Comparison of ENCODE assay signal across 8 cellular contexts in genomic region chr11:18699269-18699596, GRCh38. TPM values are rescaled to one million over a fixed set of nuclear protein-coding genes. Genes with fewer than 3 reads are reported as not detected.
DNase-seq lines count a peak whose midpoint lies in the region; ATAC-seq, FAIRE-seq and TF ChIP-seq lines count a peak whose summit lies in the region.

No MANE protein-coding gene starts in this region.

- ATAC-seq in HepG2, result no peak

- TF ChIP-seq RAD21 in HepG2 (CRISPR knock-in tag; IDR thresholded peaks at IDR 0.05), result no peak

- no peak for FAIRE-seq in HepG2 (lab: Jason Lieb, UNC)
- no peak for FAIRE-seq in frontal cortex (lab: Jason Lieb, UNC)

- H3K36me3 ChIP-seq in ascending aorta (peaks cover 5 to 7% of the 10 kb centered on the region in 2 donors), HepG2 (replicated peaks in 1 of 2; ENCODE audit: control insufficient read depth in 1 of 2, insufficient read depth in 2 of 2, low read length in 2 of 2) (no peaks in the 10 kb centered on the region)

- peak overlapping the region; percentile 76 for H3K4me2 ChIP-seq in HepG2 (ENCODE audit: low read depth, low read length)

- TF ChIP-seq CTCF in ascending aorta (IDR thresholded peaks at IDR 0.05) (peak in 1 of 3 experiments; percentile 6), HepG2 (CRISPR knock-in tag; IDR thresholded peaks at IDR 0.05) (no peak)

- H3K36me3 Mint-ChIP-seq in activated CD4-positive, alpha-beta T cell treated with anti-CD3 and anti-CD28 coated beads, Interleukin-2, amount 10 ng/mL, durations not matched to agents 24 days and 14 days (ENCODE audit: low read depth), result no peaks in the 10 kb centered on the region

- no peaks in the 10 kb centered on the region for H3K27me3 ChIP-seq in ascending aorta
- H3K27me3 ChIP-seq in HepG2 (ENCODE audit: control insufficient read depth in 1 of 2, insufficient read depth in 2 of 2, low read length in 2 of 2), result peaks cover 2 to 40% of the 10 kb centered on the region in 2 experiments; a peak in 2 of 5 replicates

- no peaks in the 10 kb centered on the region for H3K9me3 Mint-ChIP-seq in activated CD4-positive, alpha-beta T cell treated with anti-CD3 and anti-CD28 coated beads, Interleukin-2, amount 10 ng/mL, durations not matched to agents 24 days and 14 days

- H3K27ac ChIP-seq in ascending aorta, result peak overlapping the region; percentile 73 to 84
- no peak overlapping the region for H3K27ac ChIP-seq in HepG2 (ENCODE audit: extremely low read length, insufficient read depth, low read length)
- H3K27ac ChIP-seq in temporal lobe (ENCODE audit: low read depth, low read length), result peak overlapping the region; percentile 55

- no peak for TF ChIP-seq POLR2A in HepG2 (IDR thresholded peaks at IDR 0.05; ENCODE audit: insufficient read depth in 1 of 2, low read depth in 2 of 2, low read length in 2 of 2)

- 0 out of 2 replicates have a peak overlapping the region, but pooled peaks have one; percentile 8 for H3K9ac ChIP-seq in HepG2 (ENCODE audit: insufficient read depth, low read depth, low read length)

- H3K79me2 ChIP-seq in HepG2 (ENCODE audit: insufficient read depth, low read length), result no peaks in the 10 kb centered on the region

- TF ChIP-seq EP300 in HepG2 (IDR thresholded peaks at IDR 0.05; ENCODE audit: low read depth in 2 of 2, low read length in 2 of 2) (no peak), HepG2 (CRISPR knock-in tag; IDR thresholded peaks at IDR 0.05; ENCODE audit: borderline replicate concordance) (no peak)

- H3K4me3 Mint-ChIP-seq in activated CD4-positive, alpha-beta T cell treated with anti-CD3 and anti-CD28 coated beads, Interleukin-2, amount 10 ng/mL, durations not matched to agents 24 days and 14 days, result peak overlapping the region; percentile 81

- DNase-seq in activated CD4-positive, alpha-beta T cell treated with anti-CD3 and anti-CD28 coated beads, Interleukin-2, amount 10 ng/mL, durations not matched to agents 24 days and 14 days, result no peak
- DNase-seq in activated CD4-positive, alpha-beta T cell treated with anti-CD3 and anti-CD28 coated beads, Interleukin-2, amount 50 U/mL, for 4 hours, result no peak
- DNase-seq in ascending aorta (ENCODE audit: low spot score in 2 of 2) (no peak), HepG2 (ENCODE audit: low spot score) (no peak), frontal cortex (ENCODE audit: low spot score in 2 of 2) (no peak), activated gamma-delta T cell treated with Interleukin-2 at 50 U/mL for 16 hours (no peak), SK-N-DZ (ENCODE audit: low spot score) (no peak)

- WGBS in HepG2 (ENCODE audit: low lambda C conversion rate), result 14% methylated on average over 7 of the region's 9 CpGs

- POLR2A ChIA-PET in HepG2 (lab: Yijun Ruan, JAX), result no interaction called here

- H3K4me1 Mint-ChIP-seq in activated CD4-positive, alpha-beta T cell treated with anti-CD3 and anti-CD28 coated beads, Interleukin-2, amount 10 ng/mL, durations not matched to agents 24 days and 14 days, result peaks cover 21% of the 10 kb centered on the region

- in situ Hi-C loops in HepG2 (cut with HindIII; ENCODE audit: extremely low pct_ligation_motif_present, low pct_unique_long_range_greater_than_20kb), result no loop called here

- H2AFZ ChIP-seq in HepG2 (ENCODE audit: low read length), result no peak overlapping the region

- intact Hi-C loops in activated CD4-positive, alpha-beta T cell treated with anti-CD3 and anti-CD28 coated beads, Interleukin-2, amount 10 ng/mL, durations not matched to agents 24 days and 14 days (cut with micrococcal nuclease), result loop anchor here (2.0 kb wide), 2 partner anchors 64 to 110 kb away; partner anchors contain the start of genes SPTY2D1 and UEVLD
- intact Hi-C loops in ascending aorta (cut with DNase I), result loop anchor here (1.0 to 5.0 kb wide), 4 partner anchors 22 to 307 kb away; partner anchors contain the start of genes LDHA, TSG101 and UEVLD
- intact Hi-C loops in HepG2 (cut with micrococcal nuclease; ENCODE audit: unreplicated experiment), result no loop called here

- BruUV-seq in HepG2 (replicated peaks; lab: Mats Ljungman, UMichigan), result no TSS peak

- H4K20me1 ChIP-seq in HepG2 (ENCODE audit: insufficient read depth, low read length), result no peaks in the 10 kb centered on the region

- CTCF ChIA-PET in HepG2 (lab: Yijun Ruan, JAX; ENCODE audit: low intra/inter-chr PET ratio, low total read pairs), result no interaction called here

- H3K27me3 Mint-ChIP-seq in activated CD4-positive, alpha-beta T cell treated with anti-CD3 and anti-CD28 coated beads, Interleukin-2, amount 10 ng/mL, durations not matched to agents 24 days and 14 days, result peaks cover 27% of the 10 kb centered on the region

- H3K4me1 ChIP-seq in ascending aorta (peaks cover 0 to 5% of the 10 kb centered on the region in 2 donors), HepG2 (ENCODE audit: insufficient read depth, low read length) (peaks cover 16% of the 10 kb centered on the region)

- no peaks in the 10 kb centered on the region for H3K9me3 ChIP-seq in ascending aorta
- no peaks in the 10 kb centered on the region for H3K9me3 ChIP-seq in HepG2 (ENCODE audit: low read length)

- peak overlapping the region; percentile 96 to 99 for H3K4me3 ChIP-seq in ascending aorta
- H3K4me3 ChIP-seq in HepG2 (replicated peaks in 1 of 3; ENCODE audit: insufficient read depth in 1 of 3, low read depth in 2 of 3, low read length in 3 of 3), result peak overlapping the region; percentile 50 to 72 (median 65); a peak in 4 of 6 replicates

- H3K27ac Mint-ChIP-seq in activated CD4-positive, alpha-beta T cell treated with anti-CD3 and anti-CD28 coated beads, Interleukin-2, amount 10 ng/mL, durations not matched to agents 24 days and 14 days, result peak overlapping the region; percentile 26

RNA-seq across cellular contexts. Expression of gene TMEM86A, which starts 0.7 kb away (rescaled TPM):
- 0.21 and 0.73 TPM in 2 replicates for total RNA-seq in activated CD4-positive, alpha-beta T cell treated with anti-CD3 and anti-CD28 coated beads, Interleukin-2, amount 10 ng/mL, durations not matched to agents 24 days and 14 days
- total RNA-seq in ascending aorta (4.8 TPM), HepG2 (2016; rRNA removed; fragmentation: Illumina TruSeq; extraction: Trizol) (0.07 TPM in 1 of 2 replicates, not detected in the other), temporal lobe (4.2 TPM), frontal cortex (4.9 TPM)
- not detected in 2 replicates for total RNA-seq in HepG2 (2016; cell fraction: cytosol; rRNA removed; fragmentation: Illumina TruSeq; extraction: Trizol; ENCODE audit: low read depth)
- 0.28 TPM in 1 of 2 replicates, not detected in the other for total RNA-seq in HepG2 (2016; cell fraction: insoluble cytoplasmic fraction; rRNA removed; fragmentation: Illumina TruSeq; extraction: Trizol)
- not detected in 2 replicates for total RNA-seq in HepG2 (2016; cell fraction: membrane; rRNA removed; fragmentation: Illumina TruSeq; extraction: Trizol)
- total RNA-seq in HepG2 (2016; cell fraction: nucleus; rRNA removed; fragmentation: Illumina TruSeq; extraction: Trizol), result 0.16 and 0.47 TPM in 2 replicates
- 0.03 and 0.04 TPM in 2 replicates for polyA plus RNA-seq in HepG2 (2011; rRNA removed)
- 0.03 and 0.06 TPM in 2 replicates for polyA plus RNA-seq in HepG2 (2011; cell fraction: cytosol; rRNA removed)
- 0.10 and 0.32 TPM in 2 replicates for polyA plus RNA-seq in HepG2 (2011; cell fraction: nucleus; rRNA removed)
- polyA plus RNA-seq in HepG2 (2012), result 0.04 TPM in 1 of 2 replicates, not detected in the other
- polyA plus RNA-seq in HepG2 (2016; cell fraction: cytosol; fragmentation: Illumina TruSeq; extraction: Trizol; ENCODE audit: low read depth), result not detected in 2 replicates
- polyA plus RNA-seq in HepG2 (2016; cell fraction: insoluble cytoplasmic fraction; fragmentation: Illumina TruSeq; extraction: Trizol; ENCODE audit: low read depth), result not detected in 2 replicates
- not detected in 2 replicates for polyA plus RNA-seq in HepG2 (2016; cell fraction: membrane; fragmentation: Illumina TruSeq; extraction: Trizol; ENCODE audit: low read depth)
- polyA plus RNA-seq in HepG2 (2016; cell fraction: nucleus; fragmentation: Illumina TruSeq; extraction: Trizol; ENCODE audit: insufficient read depth, low read depth), result 0.16 TPM in 1 of 2 replicates, not detected in the other
- polyA minus RNA-seq in HepG2 (2011; rRNA and poly(A)+ RNA removed; ENCODE audit: low replicate concordance), result 0.54 and 1.2 TPM in 2 replicates
- not detected in 2 replicates for polyA minus RNA-seq in HepG2 (2011; cell fraction: cytosol; rRNA and poly(A)+ RNA removed)
- 0.12 and 0.26 TPM in 2 replicates for polyA minus RNA-seq in HepG2 (2011; cell fraction: nucleus; rRNA and poly(A)+ RNA removed)
- 2.8 and 3.1 TPM in 2 replicates for polyA plus RNA-seq in SK-N-DZ (2014; cell fraction: cytosol; rRNA removed)
- 1.8 and 3.8 TPM in 2 replicates for polyA plus RNA-seq in SK-N-DZ (2014; cell fraction: nucleus; rRNA removed)

RNA-seq across cellular contexts. Expression of gene IGSF22, which starts 26.8 kb away (rescaled TPM):
- 0.31 TPM in 1 of 2 replicates, not detected in the other for total RNA-seq in activated CD4-positive, alpha-beta T cell treated with anti-CD3 and anti-CD28 coated beads, Interleukin-2, amount 10 ng/mL, durations not matched to agents 24 days and 14 days
- not detected for total RNA-seq in ascending aorta
- not detected in 2 replicates for total RNA-seq in HepG2 (2016; rRNA removed; fragmentation: Illumina TruSeq; extraction: Trizol)
- not detected in 2 replicates for total RNA-seq in HepG2 (2016; cell fraction: cytosol; rRNA removed; fragmentation: Illumina TruSeq; extraction: Trizol; ENCODE audit: low read depth)
- not detected in 2 replicates for total RNA-seq in HepG2 (2016; cell fraction: insoluble cytoplasmic fraction; rRNA removed; fragmentation: Illumina TruSeq; extraction: Trizol)
- not detected in 2 replicates for total RNA-seq in HepG2 (2016; cell fraction: membrane; rRNA removed; fragmentation: Illumina TruSeq; extraction: Trizol)
- total RNA-seq in HepG2 (2016; cell fraction: nucleus; rRNA removed; fragmentation: Illumina TruSeq; extraction: Trizol), result not detected in 2 replicates
- not detected in 2 replicates for polyA plus RNA-seq in HepG2 (2011; rRNA removed)
- polyA plus RNA-seq in HepG2 (2011; cell fraction: cytosol; rRNA removed), result not detected in 2 replicates
- not detected in 2 replicates for polyA plus RNA-seq in HepG2 (2011; cell fraction: nucleus; rRNA removed)
- not detected in 2 replicates for polyA plus RNA-seq in HepG2 (2012)
- polyA plus RNA-seq in HepG2 (2016; cell fraction: cytosol; fragmentation: Illumina TruSeq; extraction: Trizol; ENCODE audit: low read depth), result not detected in 2 replicates
- not detected in 2 replicates for polyA plus RNA-seq in HepG2 (2016; cell fraction: insoluble cytoplasmic fraction; fragmentation: Illumina TruSeq; extraction: Trizol; ENCODE audit: low read depth)
- polyA plus RNA-seq in HepG2 (2016; cell fraction: membrane; fragmentation: Illumina TruSeq; extraction: Trizol; ENCODE audit: low read depth), result not detected in 2 replicates
- not detected in 2 replicates for polyA plus RNA-seq in HepG2 (2016; cell fraction: nucleus; fragmentation: Illumina TruSeq; extraction: Trizol; ENCODE audit: insufficient read depth, low read depth)
- polyA minus RNA-seq in HepG2 (2011; rRNA and poly(A)+ RNA removed; ENCODE audit: low replicate concordance), result not detected in 2 replicates
- polyA minus RNA-seq in HepG2 (2011; cell fraction: cytosol; rRNA and poly(A)+ RNA removed), result not detected in 2 replicates
- polyA minus RNA-seq in HepG2 (2011; cell fraction: nucleus; rRNA and poly(A)+ RNA removed), result not detected in 2 replicates
- total RNA-seq in temporal lobe, result under 0.01 TPM
- not detected for total RNA-seq in frontal cortex
- 0.03 and 0.05 TPM in 2 replicates for polyA plus RNA-seq in SK-N-DZ (2014; cell fraction: cytosol; rRNA removed)
- 0.10 and 0.37 TPM in 2 replicates for polyA plus RNA-seq in SK-N-DZ (2014; cell fraction: nucleus; rRNA removed)
